ENCODE assay signal across 6 cellular contexts in genomic region chr20:53627001-53627400, GRCh38. TPM values are rescaled to one million over a fixed set of nuclear protein-coding genes. Genes with fewer than 3 reads are reported as not detected.
DNase-seq lines count a peak whose midpoint lies in the region; ATAC-seq, FAIRE-seq and TF ChIP-seq lines count a peak whose summit lies in the region.
"Not testable (repeated sequence)": the region's sequence is repeated elsewhere in the genome, so short reads cannot be mapped to it uniquely, and the experiment has no call there.

No MANE protein-coding gene starts in this region.

- H2AFZ ChIP-seq in SU-DHL-6 (ENCODE audit: low read depth, low read length, severe bottlenecking); GM12878 (ENCODE audit: control insufficient read depth, low read depth, low read length): not testable (repeated sequence)

- WGBS in GM12878 (ENCODE audit: insufficient coverage, insufficient replicate concordance, low lambda C conversion rate, missing lambda C conversion rate): 99% methylated on average over 10 of the region's 10 CpGs
- 96 to 98% methylated on average over 10 of the region's 10 CpGs for WGBS in sigmoid colon, 2 donors

- FAIRE-seq in GM12878 (lab: Jason Lieb, UNC): not testable (repeated sequence)

- H3K4me1 ChIP-seq in HEK293 (ENCODE audit: control insufficient read depth, insufficient read depth, low read length) (peaks cover 17% of the 10 kb centered on the region), Panc1 (ENCODE audit: control insufficient read depth, insufficient read depth, low read length) (peaks cover 28% of the 10 kb centered on the region), GM12878 (ENCODE audit: control insufficient read depth, insufficient read depth, low read length) (peaks cover 32% of the 10 kb centered on the region), sigmoid colon (peaks cover 0 to 19% (median 17%) of the 10 kb centered on the region in 4 donors)

- H3K27ac ChIP-seq in HEK293 (ENCODE audit: extremely low read depth, low read depth, low read length); GM12878 (ENCODE audit: control insufficient read depth, insufficient read depth); sigmoid colon: not testable (repeated sequence)
- peak overlapping the region; percentile 100 for H3K27ac ChIP-seq in Panc1 (ENCODE audit: low read length)
- peak overlapping the region; percentile 79 for H3K27ac ChIP-seq in SU-DHL-6 (ENCODE audit: low read depth, low read length)

- not testable (repeated sequence) for BruUV-seq in Panc1 (replicated peaks; lab: Mats Ljungman, UMichigan); GM12878 (replicated peaks; lab: Mats Ljungman, UMichigan)

- not testable (repeated sequence) for H3K4me3 ChIP-seq in HEK293 (ENCODE audit: low read depth, low read length); Panc1 (ENCODE audit: low read depth in 2 of 2, low read length in 2 of 2); GM12878; sigmoid colon
- peak overlapping the region; percentile 6 for H3K4me3 ChIP-seq in SU-DHL-6 (ENCODE audit: insufficient read depth, low read length, poor library complexity, severe bottlenecking)

- peak overlapping the region; percentile 54 for H3K4me2 ChIP-seq in SU-DHL-6 (ENCODE audit: low read depth, low read length, poor library complexity, severe bottlenecking)
- not testable (repeated sequence) for H3K4me2 ChIP-seq in GM12878 (ENCODE audit: control insufficient read depth, insufficient read depth)

- CTCF ChIA-PET in HEK293 (lab: Yijun Ruan, JAX) (interaction anchor here (1.0 to 1.5 kb wide), 2 partner anchors 50 to 289 kb away, joined by 3 to 4 read pairs; no protein-coding TSS in a partner anchor), GM12878 (lab: Yijun Ruan, JAX) (interaction anchor here (0.6 to 1.4 kb wide), 2 partner anchors 16 to 72 kb away, joined by 3 to 6 read pairs; no protein-coding TSS in a partner anchor)
- CTCF ChIA-PET in Panc1 (lab: Charles Lee): not testable (repeated sequence)

- SMC1A ChIA-PET in GM12878 (lab: Charles Lee; ENCODE audit: uncharacterized antibody, unreplicated experiment): interaction anchor here (0.7 to 1.7 kb wide), 4 partner anchors 12 to 245 kb away, joined by 3 to 6 read pairs (median 4); no protein-coding TSS in a partner anchor

- H3K36me3 ChIP-seq in HEK293 (ENCODE audit: control insufficient read depth in 2 of 2, insufficient read depth in 1 of 2, low read length in 2 of 2); Panc1 (ENCODE audit: control insufficient read depth, insufficient read depth, low read length); SU-DHL-6 (ENCODE audit: low read length); GM12878 (ENCODE audit: control insufficient read depth in 2 of 2, insufficient read depth in 2 of 2, low read length in 1 of 2); sigmoid colon: not testable (repeated sequence)

- not testable (repeated sequence) for ATAC-seq in Panc1, GM12878

- peak overlapping the region; percentile 48; the same call in 1 of the 2 replicates for H3K9ac ChIP-seq in SU-DHL-6 (ENCODE audit: low read length)
- not testable (repeated sequence) for H3K9ac ChIP-seq in GM12878 (ENCODE audit: control insufficient read depth, insufficient read depth, low read length)

- H3F3A ChIP-seq in SU-DHL-6 (ENCODE audit: insufficient read depth): peaks cover 43% of the 10 kb centered on the region

- H3K79me2 ChIP-seq in SU-DHL-6 (ENCODE audit: insufficient read depth, low read length); GM12878 (ENCODE audit: control insufficient read depth, insufficient read depth, low read length): not testable (repeated sequence)

- H3K9me3 ChIP-seq in HEK293 (ENCODE audit: control insufficient read depth, insufficient read depth, low read depth, low read length); Panc1 (ENCODE audit: control insufficient read depth, insufficient read depth, low read depth, low read length); SU-DHL-6 (ENCODE audit: insufficient read depth, low read length); GM12878 (replicated peaks; ENCODE audit: control insufficient read depth, insufficient read depth, low read length); sigmoid colon: not testable (repeated sequence)

- not testable (repeated sequence) for TF ChIP-seq CTCF in HEK293 (tag by site-specific recombination; IDR thresholded peaks at IDR 0.05); Panc1 (IDR thresholded peaks at IDR 0.05); SU-DHL-6 (IDR thresholded peaks at IDR 0.05; ENCODE audit: insufficient read depth, low read length, poor library complexity, severe bottlenecking); GM12878 (IDR thresholded peaks at IDR 0.05 in 2 of 3, conservative IDR thresholded peaks at IDR 0.05 in 1 of 3; ENCODE audit: control insufficient read depth in 2 of 3, extremely low read depth in 1 of 3, insufficient read depth in 1 of 3, low read depth in 3 of 3, low read length in 3 of 3); sigmoid colon (IDR thresholded peaks at IDR 0.05)

- H3K9me2 ChIP-seq in SU-DHL-6 (replicated peaks; ENCODE audit: insufficient read depth, low read length): not testable (repeated sequence)

- TF ChIP-seq POLR2A in GM12878 (IDR thresholded peaks at IDR 0.05; ENCODE audit: low read depth, low read length); sigmoid colon (IDR thresholded peaks at IDR 0.05): not testable (repeated sequence)

- not testable (repeated sequence) for TF ChIP-seq EP300 in GM12878 (IDR thresholded peaks at IDR 0.05; ENCODE audit: borderline replicate concordance in 1 of 2, control insufficient read depth in 1 of 2, low read depth in 2 of 2, low read length in 2 of 2); sigmoid colon (IDR thresholded peaks at IDR 0.05)

- in situ Hi-C loops in Panc1 (cut with HindIII; ENCODE audit: low pct_unique_long_range_greater_than_20kb, low sequenced_read_pairs); GM12878 (cut with MboI): not testable (repeated sequence)

- POLR2A ChIA-PET in HEK293 (lab: Yijun Ruan, JAX) (interaction anchor here (0.6 kb wide), 1 partner anchor 20 kb away, joined by 3 read pairs; no protein-coding TSS in a partner anchor), GM12878 (lab: Charles Lee) (interaction anchor here (0.8 to 8.2 kb wide), 2 partner anchors 9 to 15 kb away, joined by 5 to 84 read pairs; no protein-coding TSS in a partner anchor)
- POLR2A ChIA-PET in Panc1 (lab: Charles Lee): not testable (repeated sequence)

- intact Hi-C loops in Panc1 (cut with micrococcal nuclease; ENCODE audit: unreplicated experiment); GM12878 (cut with micrococcal nuclease; ENCODE audit: unreplicated experiment); sigmoid colon (cut with DNase I): not testable (repeated sequence)

- not testable (repeated sequence) for DNase-seq in Panc1 (ENCODE audit: low read depth, low spot score); GM12878 (ENCODE audit: low read depth, low spot score)
- peak; percentile 24 for DNase-seq in mesenteric fat pad (ENCODE audit: low spot score)
- peak; percentile 39 for DNase-seq in sigmoid colon

- H4K20me1 ChIP-seq in SU-DHL-6 (ENCODE audit: low read depth, low read length); GM12878 (ENCODE audit: control insufficient read depth, insufficient read depth): not testable (repeated sequence)

- not testable (repeated sequence) for H3K27me3 ChIP-seq in Panc1 (ENCODE audit: control insufficient read depth, insufficient read depth, low read length); SU-DHL-6 (ENCODE audit: low read length); GM12878 (replicated peaks in 1 of 2; ENCODE audit: control insufficient read depth in 2 of 2, insufficient read depth in 2 of 2, low read length in 1 of 2); sigmoid colon

- TF ChIP-seq RAD21 in GM12878 (IDR thresholded peaks at IDR 0.05; ENCODE audit: insufficient read depth, low read depth, low read length): not testable (repeated sequence)

- RAD21 ChIA-PET in GM12878 (lab: Charles Lee; ENCODE audit: unreplicated experiment): interaction anchor here (1.9 kb wide), 1 partner anchor 16 kb away, joined by 8 read pairs; no protein-coding TSS in a partner anchor

RNA-seq across cellular contexts. Expression of gene ZNF217, which starts 33.4 kb away (rescaled TPM):
- 210 TPM for total RNA-seq in Panc1 (2021; ENCODE audit: unreplicated experiment)
- polyA plus RNA-seq in Panc1 (2012; ENCODE audit: insufficient read length): 80.1 TPM
- total RNA-seq in GM12878 (2013; cell fraction: nucleolus; rRNA removed): 213 and 215 TPM in 2 replicates
- 40.8 and 45.6 TPM in 2 replicates for total RNA-seq in GM12878 (2014; rRNA removed)
- total RNA-seq in GM12878 (2014; rRNA removed; fragmentation: Illumina TruSeq; extraction: Trizol): 40.2 and 40.5 TPM in 2 replicates
- 76.6 and 81.3 TPM in 2 replicates for total RNA-seq in GM12878 (2021)
- 20.6 TPM for polyA plus RNA-seq in GM12878 (2011; ENCODE audit: low read depth)
- polyA plus RNA-seq in GM12878 (2011; rRNA removed): 48.1 and 54.3 TPM in 2 replicates
- polyA plus RNA-seq in GM12878 (2011; cell fraction: cytosol; rRNA removed): 37.7 and 55.2 TPM in 2 replicates
- polyA plus RNA-seq in GM12878 (2011; cell fraction: nucleus; rRNA removed): 47.8 and 55.7 TPM in 2 replicates
- polyA plus RNA-seq in GM12878 (2012): 25.9 and 54.1 TPM in 2 replicates
- polyA plus RNA-seq in GM12878 (2014; fragmentation: Illumina TruSeq; extraction: Trizol): 54.8 and 62.7 TPM in 2 replicates
- polyA plus RNA-seq in GM12878 (2014; fragmentation: Nextera tagmentation; extraction: Ambion mirVana): 10 to 100 TPM in 1 of 2 experiments, 1 to 10 TPM in 1; 8.5 to 12.4 TPM
- 40.4 and 43.2 TPM in 2 replicates for polyA plus RNA-seq in GM12878 (2014; rRNA removed)
- 10 to 100 TPM; 14.0 to 16.9 TPM for polyA plus RNA-seq in GM12878 (2016; fragmentation: Nextera tagmentation; extraction: Ambion mirVana)
- 87.0 and 96.8 TPM in 2 replicates for polyA minus RNA-seq in GM12878 (2011; rRNA and poly(A)+ RNA removed)
- polyA minus RNA-seq in GM12878 (2011; cell fraction: cytosol; rRNA and poly(A)+ RNA removed): 42.6 and 44.9 TPM in 2 replicates
- polyA minus RNA-seq in GM12878 (2011; cell fraction: nucleus; rRNA and poly(A)+ RNA removed): 40.7 and 55.8 TPM in 2 replicates
- 61.4 TPM for total RNA-seq in mesenteric fat pad
- total RNA-seq in sigmoid colon: 10 to 100 TPM; 11.4 to 20.2 (median 15.9) TPM
- polyA plus RNA-seq in sigmoid colon: 10 to 100 TPM; 17.6 to 27.0 (median 21.0) TPM
